Comparison of ENCODE assay signal across 1 cellular context in the genomic region with DNA sequence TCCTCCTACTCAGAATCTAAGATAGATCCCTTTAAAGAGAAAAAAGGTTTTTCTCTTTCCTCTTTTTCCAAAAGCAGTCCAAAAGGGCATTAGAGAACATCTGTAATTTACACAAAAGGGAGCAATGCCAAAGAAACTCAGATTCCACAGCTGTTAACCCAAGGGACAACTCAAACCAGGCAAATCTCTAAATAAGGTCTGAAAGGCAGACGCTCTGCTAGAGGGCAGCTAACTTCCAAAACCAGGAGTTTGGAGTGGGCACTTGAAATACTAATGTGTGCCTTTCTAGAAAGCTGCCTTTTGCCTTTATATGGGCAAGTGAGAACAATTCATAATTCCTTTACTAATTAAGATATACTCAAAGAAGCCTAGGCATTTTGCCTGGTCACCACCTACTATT.
TF ChIP-seq lines count a peak whose summit lies in the region.

No MANE protein-coding gene starts in this region.

TF ChIP-seq in HepG2, 621 proteins besides CTCF, POLR2A, EP300 and RAD21 (continued from another document):
- TF ChIP-seq, protein P1, sequence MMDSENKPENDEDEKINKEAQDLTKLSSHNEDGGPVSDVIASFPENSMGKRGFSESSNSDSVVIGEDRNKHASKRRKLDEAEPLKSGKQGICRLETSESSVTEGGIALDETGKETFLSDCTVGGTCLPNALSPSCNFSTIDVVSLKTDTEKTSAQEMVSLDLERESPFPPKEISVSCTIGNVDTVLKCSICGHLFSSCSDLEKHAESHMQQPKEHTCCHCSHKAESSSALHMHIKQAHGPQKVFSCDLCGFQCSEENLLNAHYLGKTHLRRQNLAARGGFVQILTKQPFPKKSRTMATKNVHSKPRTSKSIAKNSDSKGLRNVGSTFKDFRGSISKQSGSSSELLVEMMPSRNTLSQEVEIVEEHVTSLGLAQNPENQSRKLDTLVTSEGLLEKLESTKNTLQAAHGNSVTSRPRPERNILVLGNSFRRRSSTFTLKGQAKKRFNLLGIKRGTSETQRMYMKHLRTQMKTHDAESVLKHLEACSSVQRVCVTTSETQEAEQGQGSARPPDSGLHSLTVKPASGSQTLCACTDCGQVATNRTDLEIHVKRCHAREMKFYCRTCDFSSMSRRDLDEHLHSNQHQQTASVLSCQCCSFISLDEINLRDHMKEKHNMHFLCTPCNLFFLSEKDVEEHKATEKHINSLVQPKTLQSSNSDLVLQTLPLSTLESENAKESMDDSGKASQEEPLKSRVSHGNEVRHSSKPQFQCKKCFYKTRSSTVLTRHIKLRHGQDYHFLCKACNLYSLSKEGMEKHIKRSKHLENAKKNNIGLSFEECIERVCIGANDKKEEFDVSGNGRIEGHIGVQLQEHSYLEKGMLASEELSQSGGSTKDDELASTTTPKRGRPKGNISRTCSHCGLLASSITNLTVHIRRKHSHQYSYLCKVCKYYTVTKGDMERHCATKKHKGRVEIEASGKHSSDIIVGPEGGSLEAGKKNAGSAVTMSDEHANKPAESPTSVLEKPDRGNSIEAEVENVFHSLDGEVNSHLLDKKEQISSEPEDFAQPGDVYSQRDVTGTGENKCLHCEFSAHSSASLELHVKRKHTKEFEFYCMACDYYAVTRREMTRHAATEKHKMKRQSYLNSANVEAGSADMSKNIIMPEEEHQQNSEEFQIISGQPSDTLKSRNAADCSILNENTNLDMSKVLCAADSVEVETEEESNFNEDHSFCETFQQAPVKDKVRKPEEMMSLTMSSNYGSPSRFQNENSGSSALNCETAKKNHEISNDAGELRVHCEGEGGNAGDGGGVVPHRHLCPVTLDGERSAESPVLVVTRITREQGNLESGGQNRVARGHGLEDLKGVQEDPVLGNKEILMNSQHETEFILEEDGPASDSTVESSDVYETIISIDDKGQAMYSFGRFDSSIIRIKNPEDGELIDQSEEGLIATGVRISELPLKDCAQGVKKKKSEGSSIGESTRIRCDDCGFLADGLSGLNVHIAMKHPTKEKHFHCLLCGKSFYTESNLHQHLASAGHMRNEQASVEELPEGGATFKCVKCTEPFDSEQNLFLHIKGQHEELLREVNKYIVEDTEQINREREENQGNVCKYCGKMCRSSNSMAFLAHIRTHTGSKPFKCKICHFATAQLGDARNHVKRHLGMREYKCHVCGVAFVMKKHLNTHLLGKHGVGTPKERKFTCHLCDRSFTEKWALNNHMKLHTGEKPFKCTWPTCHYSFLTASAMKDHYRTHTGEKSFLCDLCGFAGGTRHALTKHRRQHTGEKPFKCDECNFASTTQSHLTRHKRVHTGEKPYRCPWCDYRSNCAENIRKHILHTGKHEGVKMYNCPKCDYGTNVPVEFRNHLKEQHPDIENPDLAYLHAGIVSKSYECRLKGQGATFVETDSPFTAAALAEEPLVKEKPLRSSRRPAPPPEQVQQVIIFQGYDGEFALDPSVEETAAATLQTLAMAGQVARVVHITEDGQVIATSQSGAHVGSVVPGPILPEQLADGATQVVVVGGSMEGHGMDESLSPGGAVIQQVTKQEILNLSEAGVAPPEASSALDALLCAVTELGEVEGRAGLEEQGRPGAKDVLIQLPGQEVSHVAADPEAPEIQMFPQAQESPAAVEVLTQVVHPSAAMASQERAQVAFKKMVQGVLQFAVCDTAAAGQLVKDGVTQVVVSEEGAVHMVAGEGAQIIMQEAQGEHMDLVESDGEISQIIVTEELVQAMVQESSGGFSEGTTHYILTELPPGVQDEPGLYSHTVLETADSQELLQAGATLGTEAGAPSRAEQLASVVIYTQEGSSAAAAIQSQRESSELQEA (CRISPR knock-in tag; IDR thresholded peaks at IDR 0.05; ENCODE audit: not compliant biosample characterization), result no peak
- TF ChIP-seq TOPORS (CRISPR knock-in tag; IDR thresholded peaks at IDR 0.05), result no peak
- no peak for TF ChIP-seq CBFB (CRISPR knock-in tag; IDR thresholded peaks at IDR 0.05)
- TF ChIP-seq SALL1 (CRISPR knock-in tag; IDR thresholded peaks at IDR 0.05), result no peak
- TF ChIP-seq, protein P2, sequence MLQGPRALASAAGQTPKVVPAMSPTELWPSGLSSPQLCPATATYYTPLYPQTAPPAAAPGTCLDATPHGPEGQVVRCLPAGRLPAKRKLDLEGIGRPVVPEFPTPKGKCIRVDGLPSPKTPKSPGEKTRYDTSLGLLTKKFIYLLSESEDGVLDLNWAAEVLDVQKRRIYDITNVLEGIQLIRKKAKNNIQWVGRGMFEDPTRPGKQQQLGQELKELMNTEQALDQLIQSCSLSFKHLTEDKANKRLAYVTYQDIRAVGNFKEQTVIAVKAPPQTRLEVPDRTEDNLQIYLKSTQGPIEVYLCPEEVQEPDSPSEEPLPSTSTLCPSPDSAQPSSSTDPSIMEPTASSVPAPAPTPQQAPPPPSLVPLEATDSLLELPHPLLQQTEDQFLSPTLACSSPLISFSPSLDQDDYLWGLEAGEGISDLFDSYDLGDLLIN (CRISPR knock-in tag; IDR thresholded peaks at IDR 0.05; ENCODE audit: borderline replicate concordance), result no peak
- no peak for TF ChIP-seq FOXC1 (CRISPR knock-in tag; IDR thresholded peaks at IDR 0.05; ENCODE audit: borderline replicate concordance)
- no peak for TF ChIP-seq ARID2 (CRISPR knock-in tag; IDR thresholded peaks at IDR 0.05; ENCODE audit: borderline replicate concordance)
- TF ChIP-seq SP140L (CRISPR knock-in tag; IDR thresholded peaks at IDR 0.05; ENCODE audit: borderline replicate concordance), result no peak
